In the genomic region with DNA sequence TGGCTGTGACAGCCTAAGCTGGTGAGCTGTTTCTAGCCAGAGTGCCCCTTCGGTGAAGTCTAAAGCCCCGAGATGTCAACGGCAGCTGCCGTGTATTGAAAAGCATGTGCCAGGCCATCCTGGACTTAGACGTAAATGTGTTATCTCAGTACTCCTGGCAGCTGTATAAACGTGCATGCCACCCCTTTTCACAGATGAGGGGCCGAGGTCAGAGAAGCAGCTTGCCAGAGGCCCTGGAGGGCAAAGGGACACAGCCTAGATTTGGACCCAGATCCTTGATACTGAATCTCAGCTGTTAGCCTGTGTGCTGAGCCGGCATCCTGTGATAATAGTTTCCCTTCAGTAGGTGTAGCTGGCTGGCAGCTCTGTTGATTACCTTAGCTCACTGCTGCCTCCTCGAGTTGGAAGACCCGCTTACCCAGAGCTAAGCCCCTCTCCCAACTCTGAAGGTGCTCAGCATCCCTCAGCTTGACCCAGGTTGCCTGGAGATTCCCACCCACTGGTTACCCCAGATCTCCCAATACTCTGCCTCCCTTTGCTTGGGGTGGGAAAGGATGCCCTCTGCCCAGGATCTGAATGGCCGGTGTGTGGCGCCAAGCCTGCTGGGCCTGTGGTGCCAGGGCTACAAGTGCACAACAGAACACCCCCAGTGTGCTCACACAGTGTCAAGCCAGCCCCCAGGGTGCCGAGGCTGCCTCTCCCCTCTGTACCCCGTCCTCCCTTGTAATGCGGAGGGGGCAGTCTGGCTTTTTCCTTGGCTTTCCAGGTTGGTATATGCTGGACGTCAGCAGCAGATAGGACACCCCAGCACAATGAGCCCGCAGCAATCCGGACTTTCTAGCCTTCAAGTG, we compare ENCODE assay signal across 8 cellular contexts. TPM values are rescaled to one million over a fixed set of nuclear protein-coding genes. Genes with fewer than 3 reads are reported as not detected.
DNase-seq lines count a peak whose midpoint lies in the region; ATAC-seq and TF ChIP-seq lines count a peak whose summit lies in the region.

No MANE protein-coding gene starts in this region.

- TF ChIP-seq CTCF in fibroblast of pulmonary artery (IDR thresholded peaks at IDR 0.05; ENCODE audit: low read length, missing control alignments) (peak; percentile 17), osteocyte (IDR thresholded peaks at IDR 0.05) (peak; percentile 41)

- H3K36me3 Mint-ChIP-seq in osteocyte (ENCODE audit: unreplicated experiment): no peaks in the 10 kb centered on the region

- peak overlapping the region; percentile 68 for H3K4me3 ChIP-seq in fibroblast of pulmonary artery (replicated peaks; ENCODE audit: low read depth, low read length)

- H3K9me3 Mint-ChIP-seq in osteocyte (ENCODE audit: unreplicated experiment): no peaks in the 10 kb centered on the region

- ATAC-seq in HG03175 (IDR thresholded peaks at IDR 0.05; ENCODE audit: unreplicated experiment): no peak

- DNase-seq in NCI-H2107 treated with DMSO at 0.1 percent for 48 hours (lab: John Stamatoyannopoulos, UW; ENCODE audit: unreplicated experiment): peak; percentile 46
- no peak for DNase-seq in NCI-H2107 (lab: John Stamatoyannopoulos, UW)
- peak; percentile 25 for DNase-seq in NCI-H2171 (lab: John Stamatoyannopoulos, UW)
- DNase-seq in activated T-cell treated with anti-CD3 and anti-CD28 coated beads for 1 hour (ENCODE audit: low read depth): peak; percentile 42
- no peak for DNase-seq in fibroblast of pulmonary artery (ENCODE audit: low read depth)
- no peak for DNase-seq in osteocyte (ENCODE audit: extremely low spot score, unreplicated experiment)
- DNase-seq in C1 segment of cervical spinal cord (lab: John Stamatoyannopoulos, UW): no peak

- peak overlapping the region; percentile 84 for H3K4me3 Mint-ChIP-seq in osteocyte (ENCODE audit: unreplicated experiment)

- H3K27ac Mint-ChIP-seq in osteocyte (ENCODE audit: unreplicated experiment): peak overlapping the region; percentile 64

- H3K4me1 Mint-ChIP-seq in osteocyte (ENCODE audit: unreplicated experiment): peaks cover 28% of the 10 kb centered on the region

- H3K27me3 Mint-ChIP-seq in osteocyte (ENCODE audit: unreplicated experiment): no peaks in the 10 kb centered on the region

RNA-seq across cellular contexts. Expression of gene WNT7B, which starts 59.8 kb away (rescaled TPM):
- total RNA-seq in osteocyte: 2.3 and 2.7 TPM in 2 replicates

Comparison
In these comparisons a context has a peak if more than half of its experiments do, and no peak if none do; other contexts are left out.
1. DNase-seq: peak in NCI-H2107 treated with DMSO at 0.1 percent for 48 hours (single experiment), NCI-H2171 (single experiment) and activated T-cell treated with anti-CD3 and anti-CD28 coated beads for 1 hour (single experiment); none in NCI-H2107 (single experiment), fibroblast of pulmonary artery (single experiment), osteocyte (single experiment) and C1 segment of cervical spinal cord (0 of 14).